ENCODE assay signal across 25 cellular contexts in genomic region chr20:8851446-8851845, GRCh38.
"Had no signal": no experiment of that assay in that cellular context is flagged by ENCODE, and none has a peak within 500 bp of the region (broad histone marks: within the 10 kb centered on the region; RNA-seq: fewer than 3 reads in every experiment).

No MANE protein-coding gene starts in this region.

- H3K9me3 ChIP-seq: lower lobe of right lung, ovary, psoas muscle, suprapubic skin, transverse colon, upper lobe of right lung, uterus had no signal

- ATAC-seq: effector memory CD8-positive, alpha-beta T cell; left ventricle myocardium superior; lower lobe of right lung; natural killer cell; psoas muscle; right cardiac atrium; stimulated activated naive CD8-positive, alpha-beta T cell treated with anti-CD3 and anti-CD28 coated beads, Interleukin-15, amount 100 ng/mL, for 72 hours; upper lobe of right lung had no signal

- H3K36me3 ChIP-seq: lower lobe of right lung, ovary, suprapubic skin, transverse colon, upper lobe of right lung, uterus had no signal

- DNase-seq: dermis blood vessel endothelial cell; effector memory CD8-positive, alpha-beta T cell; hypothalamus; immature natural killer cell; islet precursor cell; left ventricle myocardium superior; lower lobe of right lung; natural killer cell; occipital lobe; ovary; posterior cingulate gyrus; psoas muscle; right cardiac atrium; small intestine; stimulated activated CD4-positive, alpha-beta T cell treated with anti-CD3 and anti-CD28 coated beads, Interleukin-15, amount 100 ng/mL, for 24 hours; stimulated activated CD4-positive, alpha-beta T cell treated with anti-CD3 and anti-CD28 coated beads, Interleukin-2, amount 100 ng/mL, for 48 hours; stimulated activated naive CD4-positive, alpha-beta T cell; stimulated activated naive CD8-positive, alpha-beta T cell treated with anti-CD3 and anti-CD28 coated beads, Interleukin-15, amount 100 ng/mL, for 72 hours; transverse colon; upper lobe of right lung; uterus had no signal

- H3K27ac ChIP-seq: coronary artery, lower lobe of right lung, ovary, psoas muscle, suprapubic skin, transverse colon, upper lobe of right lung, uterus had no signal

- FAIRE-seq: endometrium, frontal cortex, small intestine had no signal

- H3K27me3 ChIP-seq: ovary, suprapubic skin, transverse colon, upper lobe of right lung, uterus had no signal

- H3K4me3 ChIP-seq: coronary artery, lower lobe of right lung, ovary, psoas muscle, suprapubic skin, transverse colon, upper lobe of right lung, uterus had no signal
